1 cellular context compared by ENCODE assay signal in the genomic region with DNA sequence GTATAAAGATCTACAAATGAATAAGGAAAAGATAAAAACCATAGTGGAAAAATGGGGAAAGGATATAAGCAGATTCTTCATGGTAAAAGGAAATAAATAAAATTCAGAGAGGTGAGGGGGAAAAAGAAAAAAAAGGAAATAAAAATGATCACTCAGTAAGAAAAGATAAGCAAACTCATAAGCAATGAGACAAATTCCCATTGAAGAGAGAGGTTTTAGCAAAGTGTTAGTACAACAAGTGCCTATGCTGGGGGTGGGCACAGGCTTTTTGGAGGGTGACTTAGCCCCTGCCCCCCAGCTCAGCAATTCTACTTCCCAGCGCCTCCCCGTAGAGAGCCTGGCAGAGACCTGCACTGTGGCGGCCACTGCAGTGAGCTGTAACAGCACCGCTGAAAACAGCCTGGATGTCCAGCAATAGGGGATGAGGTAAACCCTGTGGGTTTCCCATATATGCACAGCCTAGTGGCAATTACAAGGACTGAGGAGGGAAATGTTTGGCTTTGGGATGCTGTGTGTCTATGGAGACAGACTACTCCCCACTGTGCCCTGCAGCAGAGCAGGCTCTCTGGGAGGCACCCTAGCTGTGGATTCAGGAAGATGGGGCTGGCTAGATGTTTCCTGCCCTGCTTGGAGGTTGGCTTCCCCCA.
TF ChIP-seq lines count a peak whose summit lies in the region.

No MANE protein-coding gene starts in this region.

TF ChIP-seq in GM23338, 12 proteins besides CTCF, POLR2A, EP300 and RAD21:
- TF ChIP-seq, protein P1, sequence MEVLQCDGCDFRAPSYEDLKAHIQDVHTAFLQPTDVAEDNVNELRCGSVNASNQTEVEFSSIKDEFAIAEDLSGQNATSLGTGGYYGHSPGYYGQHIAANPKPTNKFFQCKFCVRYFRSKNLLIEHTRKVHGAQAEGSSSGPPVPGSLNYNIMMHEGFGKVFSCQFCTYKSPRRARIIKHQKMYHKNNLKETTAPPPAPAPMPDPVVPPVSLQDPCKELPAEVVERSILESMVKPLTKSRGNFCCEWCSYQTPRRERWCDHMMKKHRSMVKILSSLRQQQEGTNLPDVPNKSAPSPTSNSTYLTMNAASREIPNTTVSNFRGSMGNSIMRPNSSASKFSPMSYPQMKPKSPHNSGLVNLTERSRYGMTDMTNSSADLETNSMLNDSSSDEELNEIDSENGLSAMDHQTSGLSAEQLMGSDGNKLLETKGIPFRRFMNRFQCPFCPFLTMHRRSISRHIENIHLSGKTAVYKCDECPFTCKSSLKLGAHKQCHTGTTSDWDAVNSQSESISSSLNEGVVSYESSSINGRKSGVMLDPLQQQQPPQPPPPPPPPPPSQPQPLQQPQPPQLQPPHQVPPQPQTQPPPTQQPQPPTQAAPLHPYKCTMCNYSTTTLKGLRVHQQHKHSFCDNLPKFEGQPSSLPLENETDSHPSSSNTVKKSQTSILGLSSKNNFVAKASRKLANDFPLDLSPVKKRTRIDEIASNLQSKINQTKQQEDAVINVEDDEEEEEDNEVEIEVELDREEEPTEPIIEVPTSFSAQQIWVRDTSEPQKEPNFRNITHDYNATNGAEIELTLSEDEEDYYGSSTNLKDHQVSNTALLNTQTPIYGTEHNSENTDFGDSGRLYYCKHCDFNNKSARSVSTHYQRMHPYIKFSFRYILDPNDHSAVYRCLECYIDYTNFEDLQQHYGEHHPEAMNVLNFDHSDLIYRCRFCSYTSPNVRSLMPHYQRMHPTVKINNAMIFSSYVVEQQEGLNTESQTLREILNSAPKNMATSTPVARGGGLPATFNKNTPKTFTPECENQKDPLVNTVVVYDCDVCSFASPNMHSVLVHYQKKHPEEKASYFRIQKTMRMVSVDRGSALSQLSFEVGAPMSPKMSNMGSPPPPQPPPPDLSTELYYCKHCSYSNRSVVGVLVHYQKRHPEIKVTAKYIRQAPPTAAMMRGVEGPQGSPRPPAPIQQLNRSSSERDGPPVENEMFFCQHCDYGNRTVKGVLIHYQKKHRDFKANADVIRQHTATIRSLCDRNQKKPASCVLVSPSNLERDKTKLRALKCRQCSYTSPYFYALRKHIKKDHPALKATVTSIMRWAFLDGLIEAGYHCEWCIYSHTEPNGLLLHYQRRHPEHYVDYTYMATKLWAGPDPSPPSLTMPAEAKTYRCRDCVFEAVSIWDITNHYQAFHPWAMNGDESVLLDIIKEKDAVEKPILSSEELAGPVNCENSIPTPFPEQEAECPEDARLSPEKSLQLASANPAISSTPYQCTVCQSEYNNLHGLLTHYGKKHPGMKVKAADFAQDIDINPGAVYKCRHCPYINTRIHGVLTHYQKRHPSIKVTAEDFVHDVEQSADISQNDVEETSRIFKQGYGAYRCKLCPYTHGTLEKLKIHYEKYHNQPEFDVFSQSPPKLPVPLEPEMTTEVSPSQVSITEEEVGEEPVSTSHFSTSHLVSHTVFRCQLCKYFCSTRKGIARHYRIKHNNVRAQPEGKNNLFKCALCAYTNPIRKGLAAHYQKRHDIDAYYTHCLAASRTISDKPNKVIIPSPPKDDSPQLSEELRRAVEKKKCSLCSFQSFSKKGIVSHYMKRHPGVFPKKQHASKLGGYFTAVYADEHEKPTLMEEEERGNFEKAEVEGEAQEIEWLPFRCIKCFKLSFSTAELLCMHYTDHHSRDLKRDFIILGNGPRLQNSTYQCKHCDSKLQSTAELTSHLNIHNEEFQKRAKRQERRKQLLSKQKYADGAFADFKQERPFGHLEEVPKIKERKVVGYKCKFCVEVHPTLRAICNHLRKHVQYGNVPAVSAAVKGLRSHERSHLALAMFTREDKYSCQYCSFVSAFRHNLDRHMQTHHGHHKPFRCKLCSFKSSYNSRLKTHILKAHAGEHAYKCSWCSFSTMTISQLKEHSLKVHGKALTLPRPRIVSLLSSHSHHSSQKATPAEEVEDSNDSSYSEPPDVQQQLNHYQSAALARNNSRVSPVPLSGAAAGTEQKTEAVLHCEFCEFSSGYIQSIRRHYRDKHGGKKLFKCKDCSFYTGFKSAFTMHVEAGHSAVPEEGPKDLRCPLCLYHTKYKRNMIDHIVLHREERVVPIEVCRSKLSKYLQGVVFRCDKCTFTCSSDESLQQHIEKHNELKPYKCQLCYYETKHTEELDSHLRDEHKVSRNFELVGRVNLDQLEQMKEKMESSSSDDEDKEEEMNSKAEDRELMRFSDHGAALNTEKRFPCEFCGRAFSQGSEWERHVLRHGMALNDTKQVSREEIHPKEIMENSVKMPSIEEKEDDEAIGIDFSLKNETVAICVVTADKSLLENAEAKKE (CRISPR knock-in tag; IDR thresholded peaks at IDR 0.05): no peak
- TF ChIP-seq NANOG (IDR thresholded peaks at IDR 0.05; ENCODE audit: borderline replicate concordance) (no peak), EZH2phosphoT487 (IDR thresholded peaks at IDR 0.05; ENCODE audit: unreplicated experiment) (no peak), ZNF331 (CRISPR knock-in tag; IDR thresholded peaks at IDR 0.05; ENCODE audit: low read depth) (no peak), ZNF114 (CRISPR knock-in tag; IDR thresholded peaks at IDR 0.05) (no peak), STAT1 (IDR thresholded peaks at IDR 0.05; ENCODE audit: unreplicated experiment) (no peak), EZH2 (IDR thresholded peaks at IDR 0.05; ENCODE audit: low read depth, unreplicated experiment) (no peak), JUNB (IDR thresholded peaks at IDR 0.05; ENCODE audit: unreplicated experiment) (no peak), CREB1 (CRISPR knock-in tag; IDR thresholded peaks at IDR 0.05; ENCODE audit: low read depth) (no peak)
- TF ChIP-seq, protein P2, sequence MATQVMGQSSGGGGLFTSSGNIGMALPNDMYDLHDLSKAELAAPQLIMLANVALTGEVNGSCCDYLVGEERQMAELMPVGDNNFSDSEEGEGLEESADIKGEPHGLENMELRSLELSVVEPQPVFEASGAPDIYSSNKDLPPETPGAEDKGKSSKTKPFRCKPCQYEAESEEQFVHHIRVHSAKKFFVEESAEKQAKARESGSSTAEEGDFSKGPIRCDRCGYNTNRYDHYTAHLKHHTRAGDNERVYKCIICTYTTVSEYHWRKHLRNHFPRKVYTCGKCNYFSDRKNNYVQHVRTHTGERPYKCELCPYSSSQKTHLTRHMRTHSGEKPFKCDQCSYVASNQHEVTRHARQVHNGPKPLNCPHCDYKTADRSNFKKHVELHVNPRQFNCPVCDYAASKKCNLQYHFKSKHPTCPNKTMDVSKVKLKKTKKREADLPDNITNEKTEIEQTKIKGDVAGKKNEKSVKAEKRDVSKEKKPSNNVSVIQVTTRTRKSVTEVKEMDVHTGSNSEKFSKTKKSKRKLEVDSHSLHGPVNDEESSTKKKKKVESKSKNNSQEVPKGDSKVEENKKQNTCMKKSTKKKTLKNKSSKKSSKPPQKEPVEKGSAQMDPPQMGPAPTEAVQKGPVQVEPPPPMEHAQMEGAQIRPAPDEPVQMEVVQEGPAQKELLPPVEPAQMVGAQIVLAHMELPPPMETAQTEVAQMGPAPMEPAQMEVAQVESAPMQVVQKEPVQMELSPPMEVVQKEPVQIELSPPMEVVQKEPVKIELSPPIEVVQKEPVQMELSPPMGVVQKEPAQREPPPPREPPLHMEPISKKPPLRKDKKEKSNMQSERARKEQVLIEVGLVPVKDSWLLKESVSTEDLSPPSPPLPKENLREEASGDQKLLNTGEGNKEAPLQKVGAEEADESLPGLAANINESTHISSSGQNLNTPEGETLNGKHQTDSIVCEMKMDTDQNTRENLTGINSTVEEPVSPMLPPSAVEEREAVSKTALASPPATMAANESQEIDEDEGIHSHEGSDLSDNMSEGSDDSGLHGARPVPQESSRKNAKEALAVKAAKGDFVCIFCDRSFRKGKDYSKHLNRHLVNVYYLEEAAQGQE (IDR thresholded peaks at IDR 0.05; ENCODE audit: unreplicated experiment): no peak
- TF ChIP-seq, protein P3, sequence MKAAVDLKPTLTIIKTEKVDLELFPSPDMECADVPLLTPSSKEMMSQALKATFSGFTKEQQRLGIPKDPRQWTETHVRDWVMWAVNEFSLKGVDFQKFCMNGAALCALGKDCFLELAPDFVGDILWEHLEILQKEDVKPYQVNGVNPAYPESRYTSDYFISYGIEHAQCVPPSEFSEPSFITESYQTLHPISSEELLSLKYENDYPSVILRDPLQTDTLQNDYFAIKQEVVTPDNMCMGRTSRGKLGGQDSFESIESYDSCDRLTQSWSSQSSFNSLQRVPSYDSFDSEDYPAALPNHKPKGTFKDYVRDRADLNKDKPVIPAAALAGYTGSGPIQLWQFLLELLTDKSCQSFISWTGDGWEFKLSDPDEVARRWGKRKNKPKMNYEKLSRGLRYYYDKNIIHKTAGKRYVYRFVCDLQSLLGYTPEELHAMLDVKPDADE (IDR thresholded peaks at IDR 0.05): no peak
TF ChIP-seq in GM23338: peak in this region for 0.
